28 cellular contexts compared by ENCODE assay signal in genomic region chr15:93895976-93896770, GRCh38.
DNase-seq lines count a peak whose midpoint lies in the region; ATAC-seq and TF ChIP-seq lines count a peak whose summit lies in the region.
"Had no signal": no experiment of that assay in that cellular context is flagged by ENCODE, and none has a peak within 500 bp of the region (broad histone marks: within the 10 kb centered on the region; RNA-seq: fewer than 3 reads in every experiment).

No MANE protein-coding gene starts in this region.

- no peak overlapping the region for H3K27ac ChIP-seq in RWPE1
- H3K27ac ChIP-seq: A549, esophagus squamous epithelium, left lung, psoas muscle, tibial artery, VCaP had no signal

- no peak for TF ChIP-seq CTCF in RWPE1 (conservative IDR thresholded peaks at IDR 0.05; ENCODE audit: low read depth)

- DNase-seq in COR-L47 (lab: John Stamatoyannopoulos, UW) (peak; percentile 95), NCI-H1417 (lab: John Stamatoyannopoulos, UW) (peak; percentile 45 to 95 (median 73)), NCI-H69 (lab: John Stamatoyannopoulos, UW) (peak; percentile 92), inferior parietal cortex (ENCODE audit: extremely low spot score) (peak; percentile 31), NCI-H524 treated with DMSO at 0.1 percent for 48 hours (lab: John Stamatoyannopoulos, UW) (no peak), T-helper 2 cell (no peak), RWPE1 (ENCODE audit: low spot score) (no peak)
- DNase-seq: activated CD4-positive, alpha-beta T cell treated with anti-CD3 and anti-CD28 coated beads for 4 hours; activated CD8-positive, alpha-beta memory T cell treated with anti-CD3 and anti-CD28 coated beads for 24 hours; activated effector memory CD4-positive, alpha-beta T cell treated with Interleukin-2 at 50 U/mL for 16 hours; activated naive CD8-positive, alpha-beta T cell treated with anti-CD3 and anti-CD28 coated beads, Interleukin-2, amount 10 ng/mL, durations not matched to agents 7 days and 5 days; AML-193; CD8-positive, alpha-beta T cell; central memory CD4-positive, alpha-beta T cell; dermis blood vessel endothelial cell; esophagus squamous epithelium; foreskin melanocyte; immature natural killer cell; left lung; naive B cell; NCI-H2171; psoas muscle; stimulated activated naive CD8-positive, alpha-beta T cell treated with anti-CD3 and anti-CD28 coated beads, Interleukin-15, Interleukin-2, amounts not matched to agents 100 U/mL and 50 U/mL, for 24 hours; tibial artery had no signal

- no peak for ATAC-seq in HG03460 (IDR thresholded peaks at IDR 0.05; ENCODE audit: unreplicated experiment)
- ATAC-seq: A549; CD8-positive, alpha-beta T cell; left lung; psoas muscle; SK-N-SH treated with all-trans-retinoic acid at 6 μM for 48 hours; stimulated activated naive CD8-positive, alpha-beta T cell treated with anti-CD3 and anti-CD28 coated beads, Interleukin-15, Interleukin-2, amounts not matched to agents 100 U/mL and 50 U/mL, for 24 hours had no signal

- CTCF ChIA-PET in RWPE1 (lab: Yijun Ruan, JAX) = no interaction called here

- POLR2A ChIA-PET in RWPE1 (lab: Yijun Ruan, JAX; ENCODE audit: low non-redundant PET) = no interaction called here

Comparison
In these comparisons a context has a peak if more than half of its experiments do, and no peak if none do; other contexts are left out.
1. DNase-seq: peak in COR-L47 (single experiment), NCI-H1417 (3 of 3), NCI-H69 (single experiment) and inferior parietal cortex (single experiment); none in NCI-H524 treated with DMSO at 0.1 percent for 48 hours (single experiment), T-helper 2 cell (0 of 5) and RWPE1 (single experiment).